ENCODE assay signal across 1 cellular context in the genomic region with DNA sequence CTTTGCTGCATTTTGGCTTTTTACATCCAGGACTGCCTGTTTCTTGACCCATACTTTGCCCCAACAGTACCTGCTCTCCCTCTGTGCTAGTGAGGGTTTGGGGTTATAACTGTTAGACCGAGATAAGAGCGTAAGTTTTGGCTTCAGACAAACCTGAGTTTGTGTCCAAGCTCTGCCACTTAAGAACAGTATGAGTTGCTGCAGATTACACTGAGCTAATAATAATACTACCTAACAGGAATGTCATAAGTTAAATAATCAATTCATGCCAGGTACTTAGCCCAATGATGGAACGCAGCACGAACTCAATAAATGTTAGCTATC.
TF ChIP-seq lines count a peak whose summit lies in the region.

No MANE protein-coding gene starts in this region.

TF ChIP-seq in A549, 52 proteins besides CTCF, POLR2A, EP300 and RAD21 (continued from another document):
- TF ChIP-seq ELK1 (IDR thresholded peaks at IDR 0.05; ENCODE audit: low read depth, low read length): no peak
